24 cellular contexts compared by ENCODE assay signal in the genomic region with DNA sequence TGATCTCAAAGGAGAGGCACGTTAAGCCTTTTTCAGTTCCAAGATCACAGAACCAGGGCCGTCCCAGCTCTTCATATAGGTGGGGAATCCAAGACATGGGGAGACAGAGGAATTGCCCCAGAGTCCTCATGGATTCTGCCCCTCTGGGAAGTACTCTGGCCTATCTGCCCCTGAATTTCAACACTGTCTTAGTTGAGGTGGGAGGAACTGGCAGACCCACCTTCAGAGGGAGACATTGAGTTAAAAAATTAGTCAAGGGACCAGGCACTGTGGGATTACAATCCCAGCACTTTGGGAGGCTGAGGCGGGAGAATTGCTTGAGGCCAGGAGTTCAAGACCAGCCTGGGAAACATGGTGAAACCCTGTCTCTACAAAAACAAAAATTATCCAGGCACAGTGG. TPM values are rescaled to one million over a fixed set of nuclear protein-coding genes. Genes with fewer than 3 reads are reported as not detected.
"Had no signal": no experiment of that assay in that cellular context is flagged by ENCODE, and none has a peak within 500 bp of the region (broad histone marks: within the 10 kb centered on the region; RNA-seq: fewer than 3 reads in every experiment).

No MANE protein-coding gene starts in this region.

- FAIRE-seq: keratinocyte had no signal

- H3K4me1 Mint-ChIP-seq: mesothelial cell of epicardium had no signal

- H3K4me3 ChIP-seq: dorsolateral prefrontal cortex, spleen had no signal

- H3K36me3 Mint-ChIP-seq: activated naive CD8-positive, alpha-beta T cell treated with anti-CD3 and anti-CD28 coated beads for 36 hours; mesothelial cell of epicardium had no signal

- H3K27ac ChIP-seq: spleen had no signal

- ATAC-seq: left lobe of liver; natural killer cell treated with Interleukin-12 subunit alpha and Interleukin-12 subunit beta and Interleukin-15 and Interleukin-18, amount 100 ng/mL, for 72 hours had no signal

- H3K4me3 Mint-ChIP-seq: activated B cell treated with CpG ODN at 0.5 μM for 24 hours; activated CD4-positive, alpha-beta memory T cell treated with anti-CD3 and anti-CD28 coated beads for 36 hours; activated naive CD8-positive, alpha-beta T cell treated with anti-CD3 and anti-CD28 coated beads for 36 hours; activated T-helper 1 cell treated with anti-CD3 and anti-CD28 coated beads, Interleukin-12 subunit alpha, Interleukin-12 subunit beta, Interleukin-2, Interleukin-4 antibody, amounts not matched to agents 30 ng/mL and 10 ng/mL and 1 ng/mL, durations not matched to agents 14 hours and 24 hours and 36 hours; mesothelial cell of epicardium; natural killer cell treated with Interleukin-12 subunit alpha and Interleukin-12 subunit beta and Interleukin-15 and Interleukin-18, amount 100 ng/mL, for 72 hours had no signal

- H3K9me3 ChIP-seq: spleen had no signal

- DNase-seq: activated B cell treated with CpG ODN at 0.5 μM for 24 hours; activated CD4-positive, alpha-beta memory T cell treated with anti-CD3 and anti-CD28 coated beads for 36 hours; activated CD4-positive, alpha-beta T cell treated with anti-CD3 and anti-CD28 coated beads for 4 hours; activated gamma-delta T cell treated with Interleukin-2 at 50 U/mL for 16 hours; activated naive CD8-positive, alpha-beta T cell treated with anti-CD3 and anti-CD28 coated beads for 36 hours; activated T-cell treated with anti-CD3 and anti-CD28 coated beads for 4 hours; foreskin melanocyte; glutamatergic neuron; nucleus accumbens; stimulated activated CD4-positive, alpha-beta T cell treated with anti-CD3 and anti-CD28 coated beads, Interleukin-4, amount 100 ng/mL, for 4 hours; stimulated activated naive CD4-positive, alpha-beta T cell had no signal

- H3K27me3 Mint-ChIP-seq: activated CD4-positive, alpha-beta memory T cell treated with anti-CD3 and anti-CD28 coated beads for 36 hours; activated naive CD8-positive, alpha-beta T cell treated with anti-CD3 and anti-CD28 coated beads for 36 hours; natural killer cell treated with Interleukin-12 subunit alpha and Interleukin-12 subunit beta and Interleukin-15 and Interleukin-18, amount 100 ng/mL, for 72 hours had no signal

- H3K9me3 Mint-ChIP-seq: activated B cell treated with CpG ODN at 0.5 μM for 24 hours; activated CD4-positive, alpha-beta memory T cell treated with anti-CD3 and anti-CD28 coated beads for 36 hours; activated naive CD8-positive, alpha-beta T cell treated with anti-CD3 and anti-CD28 coated beads for 36 hours; activated T-helper 1 cell treated with anti-CD3 and anti-CD28 coated beads, Interleukin-12 subunit alpha, Interleukin-12 subunit beta, Interleukin-2, Interleukin-4 antibody, amounts not matched to agents 30 ng/mL and 10 ng/mL and 1 ng/mL, durations not matched to agents 14 hours and 24 hours and 36 hours; mesothelial cell of epicardium; natural killer cell treated with Interleukin-12 subunit alpha and Interleukin-12 subunit beta and Interleukin-15 and Interleukin-18, amount 100 ng/mL, for 72 hours had no signal

- H3K27ac Mint-ChIP-seq: activated B cell treated with CpG ODN at 0.5 μM for 24 hours; activated CD4-positive, alpha-beta memory T cell treated with anti-CD3 and anti-CD28 coated beads for 36 hours; activated naive CD8-positive, alpha-beta T cell treated with anti-CD3 and anti-CD28 coated beads for 36 hours; activated T-helper 1 cell treated with anti-CD3 and anti-CD28 coated beads, Interleukin-12 subunit alpha, Interleukin-12 subunit beta, Interleukin-2, Interleukin-4 antibody, amounts not matched to agents 30 ng/mL and 10 ng/mL and 1 ng/mL, durations not matched to agents 14 hours and 24 hours and 36 hours; mesothelial cell of epicardium; natural killer cell treated with Interleukin-12 subunit alpha and Interleukin-12 subunit beta and Interleukin-15 and Interleukin-18, amount 100 ng/mL, for 72 hours had no signal

RNA-seq across cellular contexts. Expression of gene KNCN, which starts 2.1 kb away (rescaled TPM):
- total RNA-seq: activated B cell treated with CpG ODN at 0.5 μM for 24 hours; activated CD4-positive, alpha-beta memory T cell treated with anti-CD3 and anti-CD28 coated beads for 36 hours; activated naive CD8-positive, alpha-beta T cell treated with anti-CD3 and anti-CD28 coated beads for 36 hours; activated T-helper 1 cell treated with anti-CD3 and anti-CD28 coated beads, Interleukin-12 subunit alpha, Interleukin-12 subunit beta, Interleukin-2, Interleukin-4 antibody, amounts not matched to agents 30 ng/mL and 10 ng/mL and 1 ng/mL, durations not matched to agents 14 hours and 24 hours and 36 hours; cardiac septum; epithelial cell of proximal tubule; fibroblast of lung; left lobe of liver; lung microvascular endothelial cell; mesothelial cell of epicardium; natural killer cell treated with Interleukin-12 subunit alpha and Interleukin-12 subunit beta and Interleukin-15 and Interleukin-18, amount 100 ng/mL, for 72 hours; renal cortical epithelial cell; spleen; urinary bladder had no signal
- polyA plus RNA-seq: fibroblast of lung, keratinocyte, spleen, urinary bladder had no signal
